Comparison of ENCODE assay signal across 9 cellular contexts in the genomic region with DNA sequence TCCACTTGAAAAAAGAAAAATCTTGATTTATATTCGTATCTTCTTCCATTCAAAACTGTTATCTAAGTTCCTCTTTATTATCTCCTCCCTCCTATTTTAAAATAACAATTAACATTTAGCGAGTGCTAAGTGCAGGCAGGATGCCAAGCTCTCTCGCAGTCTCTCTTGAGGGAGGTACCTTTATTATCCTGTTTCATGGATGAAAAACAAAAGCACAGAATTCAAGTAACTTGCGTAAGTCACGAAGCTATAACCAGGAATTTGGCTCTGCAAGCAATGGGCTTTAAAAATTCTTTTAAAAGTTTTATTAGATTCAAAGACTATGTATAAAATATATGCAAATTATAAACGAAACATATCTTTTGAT.
DNase-seq lines count a peak whose midpoint lies in the region; ATAC-seq, FAIRE-seq and TF ChIP-seq lines count a peak whose summit lies in the region.
"Had no signal": no experiment of that assay in that cellular context is flagged by ENCODE, and none has a peak within 500 bp of the region (broad histone marks: within the 10 kb centered on the region; RNA-seq: fewer than 3 reads in every experiment).

No MANE protein-coding gene starts in this region.

- no peaks in the 10 kb centered on the region for H3K36me3 ChIP-seq in A673 (ENCODE audit: insufficient read depth, low read length, poor library complexity, severe bottlenecking)
- no peaks in the 10 kb centered on the region for H3K36me3 ChIP-seq in OCI-LY1 (ENCODE audit: insufficient read depth, low read length)
- no peaks in the 10 kb centered on the region for H3K36me3 ChIP-seq in H1 (ENCODE audit: control insufficient read depth in 2 of 4, insufficient read depth in 4 of 4, low read length in 3 of 4)
- H3K36me3 ChIP-seq in muscle layer of colon (ENCODE audit: insufficient read depth, low read length), result no peaks in the 10 kb centered on the region

- 0 out of 2 replicates have a peak overlapping the region, but pooled peaks have one; percentile 55 for H2AK5ac ChIP-seq in H1 (ENCODE audit: low read depth, low read length)

- no peak overlapping the region for H2BK12ac ChIP-seq in H1 (ENCODE audit: low read depth, low read length)

- no peak overlapping the region for H2BK20ac ChIP-seq in H1 (ENCODE audit: low read length)

- H2BK15ac ChIP-seq in H1 (ENCODE audit: low read length), result no peak overlapping the region

- H3K27ac Mint-ChIP-seq in stimulated activated effector memory CD8-positive, alpha-beta T cell treated with anti-CD3 and anti-CD28 coated beads, Interleukin-12 subunit alpha, Interleukin-12 subunit beta, amount 100 ng/mL, for 72 hours, result no peak overlapping the region
- H3K27ac Mint-ChIP-seq: memory B cell had no signal

- H3F3A ChIP-seq in OCI-LY1 (ENCODE audit: insufficient read depth, low read length), result no peaks in the 10 kb centered on the region

- no peak for ATAC-seq in GM21515 (IDR thresholded peaks at IDR 0.05; ENCODE audit: unreplicated experiment)
- ATAC-seq in stimulated activated effector memory CD8-positive, alpha-beta T cell treated with anti-CD3 and anti-CD28 coated beads, Interleukin-12 subunit alpha, Interleukin-12 subunit beta, amount 100 ng/mL, for 72 hours, result no peak

- H3K9me3 Mint-ChIP-seq in stimulated activated effector memory CD8-positive, alpha-beta T cell treated with anti-CD3 and anti-CD28 coated beads, Interleukin-12 subunit alpha, Interleukin-12 subunit beta, amount 100 ng/mL, for 72 hours, result peaks cover 12% of the 10 kb centered on the region

- POLR2A ChIA-PET in A673 (lab: Charles Lee; ENCODE audit: low non-redundant PET) (no interaction called here), H1 (lab: Charles Lee; ENCODE audit: partially characterized antibody) (interaction anchor here (0.5 to 3.6 kb wide), 8 partner anchors 12 to 270 kb away, joined by 3 to 18 read pairs (median 3); no protein-coding TSS in a partner anchor)

- no TSS peak for BruUV-seq in A673 (replicated peaks; lab: Mats Ljungman, UMichigan)

- H4K5ac ChIP-seq in H1 (ENCODE audit: insufficient read length, low read depth, low read length), result peak overlapping the region; percentile 79

- peak overlapping the region; percentile 20; the same call in 1 of the 2 replicates for H2AFZ ChIP-seq in OCI-LY1 (ENCODE audit: low read length)
- no peak overlapping the region for H2AFZ ChIP-seq in H1 (ENCODE audit: low read length)

- peaks cover 15% of the 10 kb centered on the region for H3K4me1 ChIP-seq in A673 (ENCODE audit: insufficient read depth, low read length, poor library complexity, severe bottlenecking)
- peaks cover 11% of the 10 kb centered on the region for H3K4me1 ChIP-seq in OCI-LY1 (ENCODE audit: insufficient read depth, low read length, severe bottlenecking)
- peaks cover 0 to 6% (median 2%) of the 10 kb centered on the region in 4 experiments; a peak in 4 of 7 replicates for H3K4me1 ChIP-seq in H1 (replicated peaks in 1 of 4; ENCODE audit: control insufficient read depth in 3 of 4, insufficient read depth in 4 of 4, low read length in 3 of 4)
- peaks cover 30% of the 10 kb centered on the region for H3K4me1 ChIP-seq in muscle layer of colon (ENCODE audit: insufficient read depth, low read length)

- 3% methylated on average over 6 of the region's 6 CpGs; no CpG with 5 or more reads in 1 of the 2 experiments for WGBS in H1 (ENCODE audit: extremely low coverage in 1 of 2, insufficient coverage in 1 of 2, insufficient read length in 1 of 2, insufficient replicate concordance in 2 of 2, low coverage in 1 of 2, low lambda C conversion rate in 2 of 2, missing lambda C conversion rate in 1 of 2), 2 experiments

- CTCF ChIA-PET in A673 (lab: Charles Lee) (no interaction called here), H1 (lab: Charles Lee; ENCODE audit: partially characterized antibody) (interaction anchor here (0.6 to 1.6 kb wide), 4 partner anchors 11 to 1592 kb away, joined by 3 read pairs; no protein-coding TSS in a partner anchor)

- H3K79me2 ChIP-seq in OCI-LY1 (ENCODE audit: insufficient read depth, low read length) (no peaks in the 10 kb centered on the region), H1 (ENCODE audit: control insufficient read depth in 1 of 2, insufficient read depth in 2 of 2, low read length in 2 of 2) (no peaks in the 10 kb centered on the region)

- H4K91ac ChIP-seq in H1 (replicated peaks; ENCODE audit: insufficient read length, low read length), result no peak overlapping the region

- H3K4me3 Mint-ChIP-seq in stimulated activated effector memory CD8-positive, alpha-beta T cell treated with anti-CD3 and anti-CD28 coated beads, Interleukin-12 subunit alpha, Interleukin-12 subunit beta, amount 100 ng/mL, for 72 hours, result no peak overlapping the region

- H3K18ac ChIP-seq in H1 (ENCODE audit: extremely low read depth, low read length), result no peak overlapping the region; the same call in 1 of the 2 replicates

- no peak for TF ChIP-seq RAD21 in H1 (IDR thresholded peaks at IDR 0.05 in 1 of 2, conservative IDR thresholded peaks at IDR 0.05 in 1 of 2; ENCODE audit: low read depth in 2 of 2, low read length in 2 of 2)

- H3K27me3 ChIP-seq in A673 (replicated peaks; ENCODE audit: insufficient read depth, low read depth, low read length, poor library complexity) (no peaks in the 10 kb centered on the region), OCI-LY1 (ENCODE audit: insufficient read depth, low read length) (0 out of 2 replicates have a peak, but pooled peaks cover 5% of the 10 kb centered on the region), H1 (replicated peaks in 1 of 4; ENCODE audit: control insufficient read depth in 3 of 4, extremely low read depth in 1 of 4, insufficient read depth in 3 of 4, low read length in 3 of 4) (no peaks in the 10 kb centered on the region), muscle layer of colon (ENCODE audit: control insufficient read depth in 1 of 2, insufficient read depth in 2 of 2, low read length in 2 of 2) (no peaks in the 10 kb centered on the region)

- H4K20me1 ChIP-seq in OCI-LY1 (ENCODE audit: insufficient read depth, low read length) (no peaks in the 10 kb centered on the region), H1 (replicated peaks in 1 of 2; ENCODE audit: control insufficient read depth in 1 of 2, insufficient read depth in 2 of 2, low read length in 2 of 2) (no peaks in the 10 kb centered on the region)

- intact Hi-C loops in A673 (cut with micrococcal nuclease; ENCODE audit: unreplicated experiment), result no loop called here

- peak overlapping the region; percentile 62 for H3K4me2 ChIP-seq in OCI-LY1 (ENCODE audit: low read length)
- peak overlapping the region; percentile 86 to 94 for H3K4me2 ChIP-seq in H1 (ENCODE audit: insufficient read depth in 1 of 2, low read depth in 2 of 2, low read length in 2 of 2)

- H2BK5ac ChIP-seq in H1 (ENCODE audit: low read depth, low read length), result no peak overlapping the region

- H3K79me1 ChIP-seq in H1 (ENCODE audit: low read depth, low read length), result no peaks in the 10 kb centered on the region

- TF ChIP-seq CTCF in A673 (conservative IDR thresholded peaks at IDR 0.05; ENCODE audit: low read depth, low read length), result no peak
- no peak for TF ChIP-seq CTCF in OCI-LY1 (IDR thresholded peaks at IDR 0.05; ENCODE audit: low read length)
- no peak for TF ChIP-seq CTCF in H1 (IDR thresholded peaks at IDR 0.05; ENCODE audit: control extremely low read depth in 1 of 3, insufficient read depth in 1 of 3, low read depth in 1 of 3, low read length in 3 of 3)

- DNase-seq in A673 (ENCODE audit: low spot score), result peak; percentile 44
- peak; percentile 46 for DNase-seq in H4 (ENCODE audit: low spot score)
- DNase-seq in H1 (ENCODE audit: low read depth in 1 of 2, low spot score in 2 of 2), result no peak
- DNase-seq in stimulated activated effector memory CD8-positive, alpha-beta T cell treated with anti-CD3 and anti-CD28 coated beads, Interleukin-12 subunit alpha, Interleukin-12 subunit beta, amount 100 ng/mL, for 72 hours (ENCODE audit: low spot score in 2 of 2), result no peak
- DNase-seq in GM12892 (ENCODE audit: insufficient read length), result no peak

- no peak for TF ChIP-seq POLR2A in H1 (IDR thresholded peaks at IDR 0.05; ENCODE audit: control extremely low read depth in 1 of 2, low read depth in 2 of 2, low read length in 2 of 2)
- TF ChIP-seq POLR2A in GM12892 (IDR thresholded peaks at IDR 0.05; ENCODE audit: low read depth, low read length), result no peak

- H3K4me1 Mint-ChIP-seq in stimulated activated effector memory CD8-positive, alpha-beta T cell treated with anti-CD3 and anti-CD28 coated beads, Interleukin-12 subunit alpha, Interleukin-12 subunit beta, amount 100 ng/mL, for 72 hours, result no peaks in the 10 kb centered on the region

- H2BK120ac ChIP-seq in H1 (replicated peaks; ENCODE audit: low read depth, low read length), result no peak overlapping the region

- FAIRE-seq in H1 (lab: Jason Lieb, UNC) (peak; percentile 60), GM12892 (lab: Jason Lieb, UNC) (no peak)

- H3K9me2 ChIP-seq in OCI-LY1 (ENCODE audit: low read depth, low read length), result no peaks in the 10 kb centered on the region

- peaks cover 7% of the 10 kb centered on the region for H3K23me2 ChIP-seq in H1 (ENCODE audit: low read depth, low read length)

- H3K36me3 Mint-ChIP-seq in stimulated activated effector memory CD8-positive, alpha-beta T cell treated with anti-CD3 and anti-CD28 coated beads, Interleukin-12 subunit alpha, Interleukin-12 subunit beta, amount 100 ng/mL, for 72 hours, result no peaks in the 10 kb centered on the region

- no peak overlapping the region for H4K8ac ChIP-seq in H1 (ENCODE audit: extremely low read depth, insufficient read depth, low read length)

- H3K56ac ChIP-seq in H1 (replicated peaks; ENCODE audit: insufficient read length, low read depth, low read length), result no peak overlapping the region

- H3K9ac ChIP-seq in OCI-LY1 (ENCODE audit: low read length) (peak overlapping the region; percentile 58; the same call in 1 of the 2 replicates), H1 (replicated peaks in 1 of 4; ENCODE audit: extremely low read depth in 1 of 4, low read depth in 3 of 4, low read length in 3 of 4) (no peak overlapping the region), muscle layer of colon (ENCODE audit: low read length) (peak overlapping the region; percentile 69)

- H3K23ac ChIP-seq in H1 (ENCODE audit: insufficient read length), result no peak overlapping the region

- H3K27ac ChIP-seq in A673 (ENCODE audit: low read depth, low read length, poor library complexity, severe bottlenecking), result no peak overlapping the region
- H3K27ac ChIP-seq in OCI-LY1 (ENCODE audit: low read depth, low read length, poor library complexity, severe bottlenecking), result no peak overlapping the region
- no peak overlapping the region for H3K27ac ChIP-seq in H1 (ENCODE audit: low read depth, low read length)
- peak overlapping the region; percentile 99 for H3K27ac ChIP-seq in muscle layer of colon (ENCODE audit: low read depth, low read length)

- peak overlapping the region; percentile 89 for H3K4me3 ChIP-seq in A673 (ENCODE audit: low read depth, low read length, poor library complexity, severe bottlenecking)
- peak overlapping the region; percentile 66 for H3K4me3 ChIP-seq in OCI-LY1 (ENCODE audit: low read depth, low read length, poor library complexity, severe bottlenecking)
- peak overlapping the region; percentile 78 to 88 (median 80) for H3K4me3 ChIP-seq in H1 (ENCODE audit: extremely low read depth in 1 of 4, insufficient read depth in 2 of 4, low read depth in 3 of 4, low read length in 4 of 4)
- H3K4me3 ChIP-seq in muscle layer of colon (ENCODE audit: low read depth in 1 of 2, low read length in 2 of 2), result peak overlapping the region; percentile 63 to 71

- no peak for TF ChIP-seq EP300 in H1 (IDR thresholded peaks at IDR 0.05; ENCODE audit: borderline replicate concordance in 1 of 2, low read depth in 2 of 2, low read length in 2 of 2)

- H3K4ac ChIP-seq in H1 (replicated peaks; ENCODE audit: insufficient read length, low read depth, low read length), result no peak overlapping the region

- no peak overlapping the region for H3K14ac ChIP-seq in H1 (ENCODE audit: insufficient read length)

- H3K9me3 ChIP-seq in A673 (ENCODE audit: low read depth, low read length, poor library complexity, severe bottlenecking) (no peaks in the 10 kb centered on the region), OCI-LY1 (ENCODE audit: low read length) (no peaks in the 10 kb centered on the region), H1 (ENCODE audit: insufficient read depth in 2 of 2, low read depth in 1 of 2, low read length in 1 of 2) (no peaks in the 10 kb centered on the region), muscle layer of colon (ENCODE audit: low read length) (no peaks in the 10 kb centered on the region)

Comparison
In these comparisons a context has a peak if more than half of its experiments do, and no peak if none do; other contexts are left out.
1. DNase-seq: peak in A673 (single experiment) and H4 (single experiment); none in H1 (0 of 2), stimulated activated effector memory CD8-positive, alpha-beta T cell treated with anti-CD3 and anti-CD28 coated beads, Interleukin-12 subunit alpha, Interleukin-12 subunit beta, amount 100 ng/mL, for 72 hours (0 of 2) and GM12892 (single experiment).
2. H3K9ac ChIP-seq: peak in OCI-LY1 (single experiment) and muscle layer of colon (single experiment); none in H1 (0 of 4).
3. Peak in every context shown above with its lines, with median percentiles within 50 percentile points of each other: H3K4me3 ChIP-seq.